8 cellular contexts compared by ENCODE assay signal in the genomic region with DNA sequence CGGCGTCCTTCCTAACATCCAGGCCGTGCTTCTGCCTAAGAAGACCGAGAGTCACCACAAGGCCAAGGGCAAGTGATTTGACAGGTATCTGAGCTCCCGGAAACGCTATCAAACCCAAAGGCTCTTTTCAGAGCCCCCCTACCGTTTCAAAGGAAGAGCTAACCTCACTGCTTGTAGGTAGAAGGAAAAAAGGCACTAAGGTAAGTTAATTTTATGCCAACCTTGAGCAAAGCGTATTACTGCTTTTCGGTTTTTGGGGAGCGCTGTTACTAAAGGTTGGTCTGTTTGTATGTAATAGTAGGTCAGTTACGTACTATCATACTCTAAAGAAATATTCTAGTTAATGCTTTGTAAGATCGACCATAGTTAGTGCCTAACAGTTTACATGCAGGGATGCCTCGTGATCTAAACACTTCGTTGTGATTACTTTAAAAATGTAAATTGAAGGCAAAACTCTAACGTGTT. TPM values are rescaled to one million over a fixed set of nuclear protein-coding genes. Genes with fewer than 3 reads are reported as not detected.
DNase-seq lines count a peak whose midpoint lies in the region; ATAC-seq and TF ChIP-seq lines count a peak whose summit lies in the region.

No MANE protein-coding gene starts in this region.

- no peak for TF ChIP-seq CTCF in Panc1 (IDR thresholded peaks at IDR 0.05)

- ATAC-seq in Panc1 = peak; percentile 3
- no peak for ATAC-seq in effector memory CD8-positive, alpha-beta T cell (replicated peaks)
- no peak for ATAC-seq in naive B cell (ENCODE audit: low read depth in 2 of 2)

- peaks cover 27% of the 10 kb centered on the region for H3K36me3 ChIP-seq in Panc1 (ENCODE audit: control insufficient read depth, insufficient read depth, low read length)

- no peaks in the 10 kb centered on the region for H3K27me3 ChIP-seq in Panc1 (ENCODE audit: control insufficient read depth, insufficient read depth, low read length)

- H3K4me1 ChIP-seq in Panc1 (ENCODE audit: control insufficient read depth, insufficient read depth, low read length) = peaks cover 30% of the 10 kb centered on the region

- POLR2A ChIA-PET in Panc1 (lab: Charles Lee) = interaction anchor here (0.6 to 7.2 kb wide), 14 partner anchors 9 to 103 kb away, joined by 3 to 88 read pairs (median 6); a partner anchor contains a TSS

- H3K27me3 Mint-ChIP-seq in activated naive CD4-positive, alpha-beta T cell treated with anti-CD3 and anti-CD28 coated beads for 36 hours (ENCODE audit: low read depth) = peaks cover 6% of the 10 kb centered on the region
- no peaks in the 10 kb centered on the region for H3K27me3 Mint-ChIP-seq in effector memory CD8-positive, alpha-beta T cell
- no peaks in the 10 kb centered on the region for H3K27me3 Mint-ChIP-seq in naive B cell

- CTCF ChIA-PET in activated naive CD4-positive, alpha-beta T cell treated with anti-CD3 and anti-CD28 coated beads for 36 hours (lab: Charles Lee) = interaction anchor here (1.1 to 2.4 kb wide), 2 partner anchors 33 to 35 kb away, joined by 5 to 9 read pairs; a partner anchor contains a TSS
- CTCF ChIA-PET in Panc1 (lab: Charles Lee) = no interaction called here

- DNase-seq in activated naive CD4-positive, alpha-beta T cell treated with anti-CD3 and anti-CD28 coated beads for 36 hours = no peak
- no peak for DNase-seq in activated naive CD4-positive, alpha-beta T cell treated with anti-CD3 and anti-CD28 coated beads, Interleukin-2, amount 50 U/mL, for 16 hours
- DNase-seq in Panc1 (ENCODE audit: low read depth, low spot score) (no peak), naive B cell (no peak), NCI-H187 treated with DMSO at 0.1 percent for 48 hours (lab: John Stamatoyannopoulos, UW) (no peak), HuH-7.5 (ENCODE audit: low spot score) (no peak)
- DNase-seq in effector memory CD8-positive, alpha-beta T cell = peak in 1 of 3 experiments; percentile 32
- DNase-seq in stimulated activated CD4-positive, alpha-beta T cell treated with anti-CD3 and anti-CD28 coated beads, Interleukin-4, amount 100 ng/mL, for 4 hours = no peak

- H3K9me3 Mint-ChIP-seq in activated naive CD4-positive, alpha-beta T cell treated with anti-CD3 and anti-CD28 coated beads for 36 hours = no peaks in the 10 kb centered on the region
- H3K9me3 Mint-ChIP-seq in effector memory CD8-positive, alpha-beta T cell = no peaks in the 10 kb centered on the region
- H3K9me3 Mint-ChIP-seq in naive B cell = peaks cover 4 to 18% (median 15%) of the 10 kb centered on the region in 7 donors

- intact Hi-C loops in activated naive CD4-positive, alpha-beta T cell treated with anti-CD3 and anti-CD28 coated beads for 36 hours (cut with micrococcal nuclease) = loop anchor here (1.0 to 10.0 kb wide), 4 partner anchors 473 to 1190 kb away; a partner anchor contains a TSS
- intact Hi-C loops in Panc1 (cut with micrococcal nuclease; ENCODE audit: unreplicated experiment) = loop anchor here (1.0 to 5.0 kb wide), 3 partner anchors 34 to 1768 kb away; a partner anchor contains a TSS

- H3K9me3 ChIP-seq in Panc1 (ENCODE audit: control insufficient read depth, insufficient read depth, low read depth, low read length) = no peaks in the 10 kb centered on the region

- peak overlapping the region; percentile 99 for H3K27ac Mint-ChIP-seq in activated naive CD4-positive, alpha-beta T cell treated with anti-CD3 and anti-CD28 coated beads for 36 hours
- H3K27ac Mint-ChIP-seq in effector memory CD8-positive, alpha-beta T cell = peak overlapping the region; percentile 100
- peak overlapping the region; percentile 97 to 100 (median 99) for H3K27ac Mint-ChIP-seq in naive B cell

- peaks cover 21% of the 10 kb centered on the region for H3K36me3 Mint-ChIP-seq in activated naive CD4-positive, alpha-beta T cell treated with anti-CD3 and anti-CD28 coated beads for 36 hours (ENCODE audit: low read depth)
- peaks cover 65% of the 10 kb centered on the region for H3K36me3 Mint-ChIP-seq in effector memory CD8-positive, alpha-beta T cell (ENCODE audit: insufficient read depth)
- H3K36me3 Mint-ChIP-seq in naive B cell = peaks cover 36 to 41% of the 10 kb centered on the region in 2 donors

- H3K27ac ChIP-seq in Panc1 (ENCODE audit: low read length) = peak overlapping the region; percentile 94

- H3K4me3 Mint-ChIP-seq in activated naive CD4-positive, alpha-beta T cell treated with anti-CD3 and anti-CD28 coated beads for 36 hours = peak overlapping the region; percentile 97
- peak overlapping the region; percentile 91 to 97 for H3K4me3 Mint-ChIP-seq in effector memory CD8-positive, alpha-beta T cell
- peak overlapping the region; percentile 95 to 100 (median 99) for H3K4me3 Mint-ChIP-seq in naive B cell

- peaks cover 44% of the 10 kb centered on the region for H3K4me1 Mint-ChIP-seq in activated naive CD4-positive, alpha-beta T cell treated with anti-CD3 and anti-CD28 coated beads for 36 hours (ENCODE audit: low read depth)
- peaks cover 40 to 43% of the 10 kb centered on the region in 2 donors for H3K4me1 Mint-ChIP-seq in effector memory CD8-positive, alpha-beta T cell (ENCODE audit: low read depth in 2 of 2)
- peaks cover 43 to 46% (median 45%) of the 10 kb centered on the region in 3 donors for H3K4me1 Mint-ChIP-seq in naive B cell

- no TSS peak for BruUV-seq in Panc1 (replicated peaks; lab: Mats Ljungman, UMichigan)

- in situ Hi-C loops in Panc1 (cut with HindIII; ENCODE audit: low pct_unique_long_range_greater_than_20kb, low sequenced_read_pairs) = no loop called here

- H3K4me3 ChIP-seq in Panc1 (ENCODE audit: low read depth in 2 of 2, low read length in 2 of 2) = peak overlapping the region; percentile 82 to 100

RNA-seq across cellular contexts. Expression of a gene that starts 37.4 kb away (rescaled TPM):
- 1 to 10 TPM in 1 of 2 experiments, under 1 TPM in 1; 0.57 to 1.4 TPM for total RNA-seq in activated naive CD4-positive, alpha-beta T cell treated with anti-CD3 and anti-CD28 coated beads for 36 hours
- 12.1 TPM for total RNA-seq in Panc1 (2021; ENCODE audit: unreplicated experiment)
- polyA plus RNA-seq in Panc1 (2012; ENCODE audit: insufficient read length) = 17.7 TPM
- 1 to 10 TPM in 4 of 6 donors, under 1 TPM in 1, not detected in 1; 0.47 to 3.3 (median 2.9) TPM for polyA plus RNA-seq in naive B cell (ENCODE audit: low read depth in 6 of 6)
